25 cellular contexts compared by ENCODE assay signal in the genomic region with DNA sequence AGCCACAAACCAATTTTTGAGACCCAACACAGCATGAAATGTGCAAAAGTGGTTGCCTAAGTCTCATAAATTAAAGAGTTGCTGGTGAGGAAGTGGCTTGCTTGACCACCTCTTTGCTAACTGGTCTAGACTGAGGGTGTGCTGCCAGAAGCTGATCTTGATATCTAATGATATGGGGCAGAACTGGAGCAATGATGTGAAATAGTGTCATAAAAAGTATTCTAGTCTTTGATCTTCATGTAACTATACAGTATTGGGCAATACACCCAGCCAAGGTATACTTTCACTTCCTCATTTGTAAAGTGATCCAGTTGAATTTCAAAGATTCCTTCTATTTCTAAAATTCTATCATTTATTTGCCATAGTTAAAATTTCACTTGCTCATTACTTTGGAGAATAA. TPM values are rescaled to one million over a fixed set of nuclear protein-coding genes. Genes with fewer than 3 reads are reported as not detected.
DNase-seq lines count a peak whose midpoint lies in the region; ATAC-seq, FAIRE-seq and TF ChIP-seq lines count a peak whose summit lies in the region.
"Had no signal": no experiment of that assay in that cellular context is flagged by ENCODE, and none has a peak within 500 bp of the region (broad histone marks: within the 10 kb centered on the region; RNA-seq: fewer than 3 reads in every experiment).

No MANE protein-coding gene starts in this region.

- DNase-seq in GM12891 (ENCODE audit: insufficient read length, low spot score) (no peak), NOMO-1 (lab: John Stamatoyannopoulos, UW; ENCODE audit: unreplicated experiment in 2 of 2) (peak; percentile 85 to 94), left colon (no peak), amniotic stem cell (lab: John Stamatoyannopoulos, UW) (no peak), NCI-H1048 (lab: John Stamatoyannopoulos, UW) (no peak)
- DNase-seq: activated CD4-positive, CD25-positive, alpha-beta regulatory T cell; activated naive CD4-positive, alpha-beta T cell treated with anti-CD3 and anti-CD28 coated beads, Interleukin-2, amount 10 ng/mL, durations not matched to agents 7 days and 5 days; activated T-cell treated with anti-CD3 and anti-CD28 coated beads, Interleukin-2, amount 50 U/mL, for 72 hours; CD4-positive, CD25-positive, alpha-beta regulatory T cell; cerebellar nuclear complex; DMS 273 treated with DMSO at 0.1 percent for 48 hours; erythroblast; NCI-H146; NCI-H2171 treated with DMSO at 0.1 percent for 48 hours; Peyer's patch; SK-N-SH; stimulated activated CD4-positive, alpha-beta T cell treated with anti-CD3 and anti-CD28 coated beads, Interleukin-12 subunit alpha, Interleukin-12 subunit beta, amount 100 ng/mL, for 4 hours; stimulated activated CD8-positive, alpha-beta memory T cell treated with anti-CD3 and anti-CD28 coated beads, Interleukin-4, amount 100 ng/mL, for 48 hours; substantia nigra had no signal

- ATAC-seq in HG02678 (IDR thresholded peaks at IDR 0.05; ENCODE audit: unreplicated experiment), result peak; percentile 49
- ATAC-seq in left colon, result peak; percentile 90
- no peak for ATAC-seq in HG03196 (IDR thresholded peaks at IDR 0.05; ENCODE audit: unreplicated experiment)
- ATAC-seq: activated T-cell treated with anti-CD3 and anti-CD28 coated beads, Interleukin-2, amount 50 U/mL, for 72 hours had no signal

- intact Hi-C loops in left colon (cut with DNase I, micrococcal nuclease), result no loop called here

- no peak for TF ChIP-seq POLR2A in GM12891 (IDR thresholded peaks at IDR 0.05; ENCODE audit: low read depth, low read length)

- FAIRE-seq in GM12891 (lab: Jason Lieb, UNC), result no peak
- FAIRE-seq: astrocyte, frontal cortex, H1, keratinocyte had no signal

TF ChIP-seq in GM12891, 5 proteins besides CTCF, POLR2A, EP300 and RAD21:
- TF ChIP-seq PAX5 (IDR thresholded peaks at IDR 0.05; ENCODE audit: insufficient read depth, low read length, severe bottlenecking) (no peak), SPI1 (IDR thresholded peaks at IDR 0.05; ENCODE audit: low read depth, low read length) (peak; percentile 87)

RNA-seq across cellular contexts. Expression of a gene that starts 5.9 kb away (rescaled TPM):
- polyA plus RNA-seq in GM12891 (2012; ENCODE audit: low read depth, missing spikeins), result 7.3 TPM
- 10 to 100 TPM; 22.3 to 23.2 TPM for total RNA-seq in left colon

RNA-seq across cellular contexts. Expression of a gene that starts 19.3 kb away (rescaled TPM):
- polyA plus RNA-seq in GM12891 (2012; ENCODE audit: low read depth, missing spikeins), result 0.09 TPM
- 1 to 10 TPM; 1.9 to 4.3 TPM for total RNA-seq in left colon

Comparison
In these comparisons a context has a peak if more than half of its experiments do, and no peak if none do; other contexts are left out.
1. DNase-seq: peak in NOMO-1 (2 of 2); none in GM12891 (single experiment), left colon (0 of 2), amniotic stem cell (single experiment) and NCI-H1048 (single experiment).